In the genomic region with DNA sequence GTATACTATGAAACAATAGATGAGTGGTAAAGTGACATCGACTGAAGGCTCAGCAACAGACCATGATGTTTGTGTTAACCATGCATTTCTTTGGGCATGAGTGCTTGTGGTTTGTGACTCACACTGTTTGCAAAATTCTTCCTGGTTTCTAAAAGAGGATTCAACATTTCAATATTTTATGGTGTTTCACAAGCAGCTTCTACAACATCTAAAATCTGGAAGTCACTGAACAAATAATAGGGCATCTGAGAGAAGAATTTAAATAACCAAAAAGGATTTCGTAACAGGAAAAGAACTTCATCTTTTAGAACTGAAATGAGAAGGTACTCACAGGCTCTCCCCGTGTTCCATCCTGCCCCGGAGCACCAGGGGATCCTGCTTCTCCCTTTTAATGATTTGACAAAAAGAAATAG, we compare ENCODE assay signal across 11 cellular contexts.
DNase-seq lines count a peak whose midpoint lies in the region; ATAC-seq, FAIRE-seq and TF ChIP-seq lines count a peak whose summit lies in the region.
"Had no signal": no experiment of that assay in that cellular context is flagged by ENCODE, and none has a peak within 500 bp of the region (broad histone marks: within the 10 kb centered on the region; RNA-seq: fewer than 3 reads in every experiment).

No MANE protein-coding gene starts in this region.

- H3K9ac ChIP-seq in HepG2 (ENCODE audit: insufficient read depth, low read depth, low read length): no peak overlapping the region

- H4K20me1 ChIP-seq in HepG2 (ENCODE audit: insufficient read depth, low read length): no peaks in the 10 kb centered on the region

- 2% methylated on average over 4 of the region's 4 CpGs for WGBS in HepG2 (ENCODE audit: low lambda C conversion rate)

- H3K4me3 ChIP-seq in HepG2 (replicated peaks in 1 of 3; ENCODE audit: insufficient read depth in 1 of 3, low read depth in 2 of 3, low read length in 3 of 3): no peak overlapping the region

- H2AFZ ChIP-seq in HepG2 (ENCODE audit: low read length): no peak overlapping the region

- DNase-seq in COLO829 (ENCODE audit: low spot score): peak; percentile 26
- peak; percentile 66 for DNase-seq in LoVo (ENCODE audit: low spot score)
- DNase-seq in amniotic stem cell (lab: John Stamatoyannopoulos, UW): peak; percentile 84
- DNase-seq in HepG2 (ENCODE audit: low spot score): peak; percentile 48
- DNase-seq in NCI-H1105 treated with DMSO at 0.1 percent for 48 hours (lab: John Stamatoyannopoulos, UW): no peak
- DNase-seq in iPS-NIHi7 (ENCODE audit: extremely low spot score): no peak
- no peak for DNase-seq in NCI-H187 (lab: John Stamatoyannopoulos, UW)
- DNase-seq: left colon, NCI-H1694 treated with DMSO at 0.1 percent for 48 hours had no signal

- no peak; a peak in 1 of 4 replicates for TF ChIP-seq EP300 in HepG2 (IDR thresholded peaks at IDR 0.05; ENCODE audit: low read depth in 2 of 2, low read length in 2 of 2)
- TF ChIP-seq EP300 in HepG2 (CRISPR knock-in tag; IDR thresholded peaks at IDR 0.05; ENCODE audit: borderline replicate concordance): no peak

- no peaks in the 10 kb centered on the region for H3K9me3 ChIP-seq in HepG2 (ENCODE audit: low read length)

- in situ Hi-C loops in HepG2 (cut with HindIII; ENCODE audit: extremely low pct_ligation_motif_present, low pct_unique_long_range_greater_than_20kb): no loop called here

- TF ChIP-seq POLR2A in HepG2 (IDR thresholded peaks at IDR 0.05; ENCODE audit: insufficient read depth in 1 of 2, low read depth in 2 of 2, low read length in 2 of 2): no peak

- BruUV-seq in HepG2 (replicated peaks; lab: Mats Ljungman, UMichigan): no TSS peak

- no peaks in the 10 kb centered on the region for H3K4me1 ChIP-seq in HepG2 (ENCODE audit: insufficient read depth, low read length)

- H3K79me2 ChIP-seq in HepG2 (ENCODE audit: insufficient read depth, low read length): no peaks in the 10 kb centered on the region

- no peak for ATAC-seq in HepG2
- ATAC-seq in HG02840 (IDR thresholded peaks at IDR 0.05; ENCODE audit: low FRiP score, unreplicated experiment): no peak
- ATAC-seq: activated CD4-positive, CD25-positive, alpha-beta regulatory T cell treated with anti-CD3 and anti-CD28 coated beads, Interleukin-2, amount 50 U/mL, for 24 hours; left colon had no signal

- no peak for TF ChIP-seq RAD21 in HepG2 (CRISPR knock-in tag; IDR thresholded peaks at IDR 0.05)

- no peak for FAIRE-seq in HepG2 (lab: Jason Lieb, UNC)

- H3K4me2 ChIP-seq in HepG2 (ENCODE audit: low read depth, low read length): no peak overlapping the region

- CTCF ChIA-PET in HepG2 (lab: Yijun Ruan, JAX; ENCODE audit: low intra/inter-chr PET ratio, low total read pairs): no interaction called here

- no peaks in the 10 kb centered on the region for H3K27me3 ChIP-seq in HepG2 (ENCODE audit: control insufficient read depth in 1 of 2, insufficient read depth in 2 of 2, low read length in 2 of 2)

- H3K36me3 ChIP-seq in HepG2 (replicated peaks in 1 of 2; ENCODE audit: control insufficient read depth in 1 of 2, insufficient read depth in 2 of 2, low read length in 2 of 2): no peaks in the 10 kb centered on the region

- TF ChIP-seq CTCF in HepG2 (CRISPR knock-in tag; IDR thresholded peaks at IDR 0.05): no peak

- POLR2A ChIA-PET in HepG2 (lab: Yijun Ruan, JAX): no interaction called here

- H3K27ac ChIP-seq in HepG2 (ENCODE audit: extremely low read length, insufficient read depth, low read length): no peak overlapping the region

- intact Hi-C loops in HepG2 (cut with micrococcal nuclease; ENCODE audit: unreplicated experiment): no loop called here

TF ChIP-seq in HepG2, 621 proteins besides CTCF, POLR2A, EP300 and RAD21 (continues in another document):
- TF ChIP-seq, protein P1, sequence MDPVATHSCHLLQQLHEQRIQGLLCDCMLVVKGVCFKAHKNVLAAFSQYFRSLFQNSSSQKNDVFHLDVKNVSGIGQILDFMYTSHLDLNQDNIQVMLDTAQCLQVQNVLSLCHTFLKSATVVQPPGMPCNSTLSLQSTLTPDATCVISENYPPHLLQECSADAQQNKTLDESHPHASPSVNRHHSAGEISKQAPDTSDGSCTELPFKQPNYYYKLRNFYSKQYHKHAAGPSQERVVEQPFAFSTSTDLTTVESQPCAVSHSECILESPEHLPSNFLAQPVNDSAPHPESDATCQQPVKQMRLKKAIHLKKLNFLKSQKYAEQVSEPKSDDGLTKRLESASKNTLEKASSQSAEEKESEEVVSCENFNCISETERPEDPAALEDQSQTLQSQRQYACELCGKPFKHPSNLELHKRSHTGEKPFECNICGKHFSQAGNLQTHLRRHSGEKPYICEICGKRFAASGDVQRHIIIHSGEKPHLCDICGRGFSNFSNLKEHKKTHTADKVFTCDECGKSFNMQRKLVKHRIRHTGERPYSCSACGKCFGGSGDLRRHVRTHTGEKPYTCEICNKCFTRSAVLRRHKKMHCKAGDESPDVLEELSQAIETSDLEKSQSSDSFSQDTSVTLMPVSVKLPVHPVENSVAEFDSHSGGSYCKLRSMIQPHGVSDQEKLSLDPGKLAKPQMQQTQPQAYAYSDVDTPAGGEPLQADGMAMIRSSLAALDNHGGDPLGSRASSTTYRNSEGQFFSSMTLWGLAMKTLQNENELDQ (CRISPR knock-in tag; IDR thresholded peaks at IDR 0.05; ENCODE audit: borderline replicate concordance): no peak
- TF ChIP-seq, protein P2, sequence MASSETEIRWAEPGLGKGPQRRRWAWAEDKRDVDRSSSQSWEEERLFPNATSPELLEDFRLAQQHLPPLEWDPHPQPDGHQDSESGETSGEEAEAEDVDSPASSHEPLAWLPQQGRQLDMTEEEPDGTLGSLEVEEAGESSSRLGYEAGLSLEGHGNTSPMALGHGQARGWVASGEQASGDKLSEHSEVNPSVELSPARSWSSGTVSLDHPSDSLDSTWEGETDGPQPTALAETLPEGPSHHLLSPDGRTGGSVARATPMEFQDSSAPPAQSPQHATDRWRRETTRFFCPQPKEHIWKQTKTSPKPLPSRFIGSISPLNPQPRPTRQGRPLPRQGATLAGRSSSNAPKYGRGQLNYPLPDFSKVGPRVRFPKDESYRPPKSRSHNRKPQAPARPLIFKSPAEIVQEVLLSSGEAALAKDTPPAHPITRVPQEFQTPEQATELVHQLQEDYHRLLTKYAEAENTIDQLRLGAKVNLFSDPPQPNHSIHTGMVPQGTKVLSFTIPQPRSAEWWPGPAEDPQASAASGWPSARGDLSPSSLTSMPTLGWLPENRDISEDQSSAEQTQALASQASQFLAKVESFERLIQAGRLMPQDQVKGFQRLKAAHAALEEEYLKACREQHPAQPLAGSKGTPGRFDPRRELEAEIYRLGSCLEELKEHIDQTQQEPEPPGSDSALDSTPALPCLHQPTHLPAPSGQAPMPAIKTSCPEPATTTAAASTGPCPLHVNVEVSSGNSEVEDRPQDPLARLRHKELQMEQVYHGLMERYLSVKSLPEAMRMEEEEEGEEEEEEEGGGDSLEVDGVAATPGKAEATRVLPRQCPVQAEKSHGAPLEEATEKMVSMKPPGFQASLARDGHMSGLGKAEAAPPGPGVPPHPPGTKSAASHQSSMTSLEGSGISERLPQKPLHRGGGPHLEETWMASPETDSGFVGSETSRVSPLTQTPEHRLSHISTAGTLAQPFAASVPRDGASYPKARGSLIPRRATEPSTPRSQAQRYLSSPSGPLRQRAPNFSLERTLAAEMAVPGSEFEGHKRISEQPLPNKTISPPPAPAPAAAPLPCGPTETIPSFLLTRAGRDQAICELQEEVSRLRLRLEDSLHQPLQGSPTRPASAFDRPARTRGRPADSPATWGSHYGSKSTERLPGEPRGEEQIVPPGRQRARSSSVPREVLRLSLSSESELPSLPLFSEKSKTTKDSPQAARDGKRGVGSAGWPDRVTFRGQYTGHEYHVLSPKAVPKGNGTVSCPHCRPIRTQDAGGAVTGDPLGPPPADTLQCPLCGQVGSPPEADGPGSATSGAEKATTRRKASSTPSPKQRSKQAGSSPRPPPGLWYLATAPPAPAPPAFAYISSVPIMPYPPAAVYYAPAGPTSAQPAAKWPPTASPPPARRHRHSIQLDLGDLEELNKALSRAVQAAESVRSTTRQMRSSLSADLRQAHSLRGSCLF (CRISPR knock-in tag; IDR thresholded peaks at IDR 0.05; ENCODE audit: borderline replicate concordance): no peak
- TF ChIP-seq FOSL2 (CRISPR knock-in tag; IDR thresholded peaks at IDR 0.05) (peak; percentile 85), ZNF225 (CRISPR knock-in tag; IDR thresholded peaks at IDR 0.05) (no peak), ZNF570 (CRISPR knock-in tag; IDR thresholded peaks at IDR 0.05; ENCODE audit: borderline replicate concordance) (no peak), ZNF441 (CRISPR knock-in tag; IDR thresholded peaks at IDR 0.05; ENCODE audit: borderline replicate concordance) (no peak), CREB1 (IDR thresholded peaks at IDR 0.05) (no peak), CREB1 (CRISPR knock-in tag; IDR thresholded peaks at IDR 0.05) (no peak)
- TF ChIP-seq, protein P3, sequence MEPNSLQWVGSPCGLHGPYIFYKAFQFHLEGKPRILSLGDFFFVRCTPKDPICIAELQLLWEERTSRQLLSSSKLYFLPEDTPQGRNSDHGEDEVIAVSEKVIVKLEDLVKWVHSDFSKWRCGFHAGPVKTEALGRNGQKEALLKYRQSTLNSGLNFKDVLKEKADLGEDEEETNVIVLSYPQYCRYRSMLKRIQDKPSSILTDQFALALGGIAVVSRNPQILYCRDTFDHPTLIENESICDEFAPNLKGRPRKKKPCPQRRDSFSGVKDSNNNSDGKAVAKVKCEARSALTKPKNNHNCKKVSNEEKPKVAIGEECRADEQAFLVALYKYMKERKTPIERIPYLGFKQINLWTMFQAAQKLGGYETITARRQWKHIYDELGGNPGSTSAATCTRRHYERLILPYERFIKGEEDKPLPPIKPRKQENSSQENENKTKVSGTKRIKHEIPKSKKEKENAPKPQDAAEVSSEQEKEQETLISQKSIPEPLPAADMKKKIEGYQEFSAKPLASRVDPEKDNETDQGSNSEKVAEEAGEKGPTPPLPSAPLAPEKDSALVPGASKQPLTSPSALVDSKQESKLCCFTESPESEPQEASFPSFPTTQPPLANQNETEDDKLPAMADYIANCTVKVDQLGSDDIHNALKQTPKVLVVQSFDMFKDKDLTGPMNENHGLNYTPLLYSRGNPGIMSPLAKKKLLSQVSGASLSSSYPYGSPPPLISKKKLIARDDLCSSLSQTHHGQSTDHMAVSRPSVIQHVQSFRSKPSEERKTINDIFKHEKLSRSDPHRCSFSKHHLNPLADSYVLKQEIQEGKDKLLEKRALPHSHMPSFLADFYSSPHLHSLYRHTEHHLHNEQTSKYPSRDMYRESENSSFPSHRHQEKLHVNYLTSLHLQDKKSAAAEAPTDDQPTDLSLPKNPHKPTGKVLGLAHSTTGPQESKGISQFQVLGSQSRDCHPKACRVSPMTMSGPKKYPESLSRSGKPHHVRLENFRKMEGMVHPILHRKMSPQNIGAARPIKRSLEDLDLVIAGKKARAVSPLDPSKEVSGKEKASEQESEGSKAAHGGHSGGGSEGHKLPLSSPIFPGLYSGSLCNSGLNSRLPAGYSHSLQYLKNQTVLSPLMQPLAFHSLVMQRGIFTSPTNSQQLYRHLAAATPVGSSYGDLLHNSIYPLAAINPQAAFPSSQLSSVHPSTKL (CRISPR knock-in tag; IDR thresholded peaks at IDR 0.05): 0 out of 2 replicates have a peak, but pooled peaks have one; percentile 29

Comparison
In these comparisons a context has a peak if more than half of its experiments do, and no peak if none do; other contexts are left out.
1. DNase-seq: peak in COLO829 (single experiment), LoVo (single experiment), amniotic stem cell (single experiment) and HepG2 (single experiment); none in NCI-H1105 treated with DMSO at 0.1 percent for 48 hours (single experiment), iPS-NIHi7 (single experiment) and NCI-H187 (0 of 2).